ENCODE assay signal across 9 cellular contexts in genomic region chr4:114603455-114603854, GRCh38. TPM values are rescaled to one million over a fixed set of nuclear protein-coding genes. Genes with fewer than 3 reads are reported as not detected.
DNase-seq lines count a peak whose midpoint lies in the region; ATAC-seq and TF ChIP-seq lines count a peak whose summit lies in the region.
"Had no signal": no experiment of that assay in that cellular context is flagged by ENCODE, and none has a peak within 500 bp of the region (broad histone marks: within the 10 kb centered on the region; RNA-seq: fewer than 3 reads in every experiment).

No MANE protein-coding gene starts in this region.

- no peaks in the 10 kb centered on the region for H3K36me3 ChIP-seq in gastroesophageal sphincter

- no peak overlapping the region for H3K27ac ChIP-seq in gastroesophageal sphincter

- H3K4me3 ChIP-seq in gastroesophageal sphincter: no peak overlapping the region

- WGBS in gastroesophageal sphincter (ENCODE audit: low coverage in 1 of 2), 2 donors: 77 to 89% methylated on average over 4 of the region's 4 CpGs

- H3K4me1 ChIP-seq in gastroesophageal sphincter: peaks cover 0 to 12% (median 7%) of the 10 kb centered on the region in 3 donors

- peaks cover 16% of the 10 kb centered on the region for H3K27me3 ChIP-seq in gastroesophageal sphincter

- no peak for TF ChIP-seq POLR2A in gastroesophageal sphincter (IDR thresholded peaks at IDR 0.05)

- TF ChIP-seq EP300 in gastroesophageal sphincter (IDR thresholded peaks at IDR 0.05): no peak

- DNase-seq in germinal center (ENCODE audit: low spot score): peak; percentile 49
- DNase-seq in NCI-H2081 treated with DMSO at 0.1 percent for 48 hours (lab: John Stamatoyannopoulos, UW): no peak
- no peak for DNase-seq in iPS-NIHi7 (ENCODE audit: extremely low spot score)
- no peak for DNase-seq in SW480 (ENCODE audit: low spot score)
- DNase-seq: NCI-H82 had no signal

- H3K9me3 ChIP-seq in gastroesophageal sphincter: no peaks in the 10 kb centered on the region

- ATAC-seq in GM18861 (IDR thresholded peaks at IDR 0.05; ENCODE audit: unreplicated experiment) (peak; percentile 93), GM21619 (IDR thresholded peaks at IDR 0.05; ENCODE audit: unreplicated experiment) (peak; percentile 94), HG03460 (IDR thresholded peaks at IDR 0.05; ENCODE audit: unreplicated experiment) (peak; percentile 92), gastroesophageal sphincter (no peak)

- no peak for TF ChIP-seq CTCF in gastroesophageal sphincter (IDR thresholded peaks at IDR 0.05)

RNA-seq across cellular contexts. Expression of gene UGT8, which starts 4.8 kb away (rescaled TPM):
- under 1 TPM in 3 of 4 donors, not detected in 1; 0.27 to 0.96 (median 0.73) TPM for total RNA-seq in gastroesophageal sphincter
